ENCODE assay signal across 28 cellular contexts in the genomic region with DNA sequence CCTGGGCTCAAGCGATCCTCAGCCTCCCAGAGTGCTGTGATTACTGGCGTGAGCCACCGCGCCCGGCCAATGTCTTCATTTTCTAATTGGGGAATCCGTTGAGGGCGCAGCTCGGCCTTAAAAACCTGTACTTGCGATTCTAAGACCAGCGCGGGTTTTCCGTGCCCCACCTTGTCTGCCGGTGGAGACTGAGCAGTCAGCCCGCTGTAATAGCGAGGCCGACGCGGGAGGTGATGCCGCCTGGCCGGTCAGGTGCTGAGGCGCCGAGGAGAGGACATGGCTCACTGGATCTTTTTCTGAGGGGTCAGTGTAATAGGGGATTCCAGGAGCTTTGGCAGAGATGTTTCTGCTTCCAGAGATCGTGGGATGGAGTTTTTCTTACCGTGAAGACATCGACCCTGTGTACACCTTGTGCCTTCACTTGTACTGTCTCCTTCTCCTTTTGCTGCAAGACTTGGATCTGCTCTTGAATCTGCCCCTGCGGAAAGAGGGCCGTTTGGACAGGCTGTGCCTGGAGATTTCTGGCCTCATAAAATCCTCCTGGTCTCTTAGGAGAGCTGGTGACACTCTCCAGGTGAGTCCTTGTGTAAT. TPM values are rescaled to one million over a fixed set of nuclear protein-coding genes. Genes with fewer than 3 reads are reported as not detected.
"Had no signal": no experiment of that assay in that cellular context is flagged by ENCODE, and none has a peak within 500 bp of the region (broad histone marks: within the 10 kb centered on the region; RNA-seq: fewer than 3 reads in every experiment).

No MANE protein-coding gene starts in this region.

- H3K9me3 ChIP-seq: breast epithelium, heart right ventricle, left ventricle myocardium inferior, neutrophil, ovary, prostate gland, spleen, upper lobe of right lung had no signal

- H3K9me3 Mint-ChIP-seq: activated B cell treated with CpG ODN at 0.5 μM for 24 hours; activated naive CD4-positive, alpha-beta T cell treated with anti-CD3 and anti-CD28 coated beads for 36 hours; activated naive CD8-positive, alpha-beta T cell treated with anti-CD3 and anti-CD28 coated beads, Interleukin-2, amount 10 ng/mL, durations not matched to agents 7 days and 5 days; central memory CD8-positive, alpha-beta T cell; nephron had no signal

- H3K27ac ChIP-seq: breast epithelium, dorsolateral prefrontal cortex, heart right ventricle, left ventricle myocardium inferior, neutrophil, ovary, prostate gland, spleen, upper lobe of right lung had no signal

- H3K27me3 ChIP-seq: ovary had no signal

- ATAC-seq: activated CD4-positive, alpha-beta T cell treated with anti-CD3 and anti-CD28 coated beads for 36 hours; heart right ventricle; T-helper 17 cell; upper lobe of right lung had no signal

- DNase-seq: activated B cell treated with CpG ODN at 0.5 μM for 24 hours; activated CD4-positive, alpha-beta T cell treated with anti-CD3 and anti-CD28 coated beads for 36 hours; activated CD4-positive, alpha-beta T cell treated with anti-CD3 and anti-CD28 coated beads, Interleukin-2, amount 50 U/mL, for 4 hours; activated effector memory CD4-positive, alpha-beta T cell treated with Interleukin-2 at 50 U/mL for 16 hours; activated naive CD4-positive, alpha-beta T cell treated with anti-CD3 and anti-CD28 coated beads for 36 hours; activated naive CD8-positive, alpha-beta T cell treated with anti-CD3 and anti-CD28 coated beads, Interleukin-2, amount 10 ng/mL, durations not matched to agents 7 days and 5 days; activated T-cell treated with anti-CD3 and anti-CD28 coated beads, Interleukin-2, amount 50 U/mL, for 48 hours; amniotic stem cell; dorsolateral prefrontal cortex; heart right ventricle; left ventricle myocardium inferior; ovary; spleen; stimulated activated CD4-positive, alpha-beta T cell treated with anti-CD3 and anti-CD28 coated beads, Interleukin-4, amount 100 ng/mL, for 1 hour; stimulated activated naive CD4-positive, alpha-beta T cell treated with Interleukin-2 at 50 U/mL for 16 hours; T-helper 17 cell; upper lobe of right lung had no signal

- H3K4me3 Mint-ChIP-seq: activated B cell treated with CpG ODN at 0.5 μM for 24 hours; activated CD4-positive, alpha-beta T cell treated with anti-CD3 and anti-CD28 coated beads for 36 hours; activated naive CD4-positive, alpha-beta T cell treated with anti-CD3 and anti-CD28 coated beads for 36 hours; activated naive CD8-positive, alpha-beta T cell treated with anti-CD3 and anti-CD28 coated beads, Interleukin-2, amount 10 ng/mL, durations not matched to agents 7 days and 5 days; central memory CD8-positive, alpha-beta T cell; nephron; T-helper 17 cell had no signal

- H3K27ac Mint-ChIP-seq: activated B cell treated with CpG ODN at 0.5 μM for 24 hours; activated CD4-positive, alpha-beta T cell treated with anti-CD3 and anti-CD28 coated beads for 36 hours; activated naive CD4-positive, alpha-beta T cell treated with anti-CD3 and anti-CD28 coated beads for 36 hours; activated naive CD8-positive, alpha-beta T cell treated with anti-CD3 and anti-CD28 coated beads, Interleukin-2, amount 10 ng/mL, durations not matched to agents 7 days and 5 days; nephron; T-helper 17 cell had no signal

- H3K4me1 Mint-ChIP-seq: activated B cell treated with CpG ODN at 0.5 μM for 24 hours; central memory CD8-positive, alpha-beta T cell; nephron had no signal

- H3K36me3 ChIP-seq: breast epithelium, heart right ventricle, left ventricle myocardium inferior, neutrophil, ovary, prostate gland, spleen, upper lobe of right lung had no signal

- H3K4me1 ChIP-seq: breast epithelium, heart right ventricle, left ventricle myocardium inferior, prostate gland, spleen, upper lobe of right lung had no signal

- H3K4me3 ChIP-seq: breast epithelium, dorsolateral prefrontal cortex, heart right ventricle, left ventricle myocardium inferior, ovary, prostate gland, spleen, upper lobe of right lung had no signal

- FAIRE-seq: colon had no signal

RNA-seq across cellular contexts. Expression of a gene that starts 1.5 kb away (rescaled TPM):
- total RNA-seq: activated B cell treated with CpG ODN at 0.5 μM for 24 hours; activated CD4-positive, alpha-beta T cell treated with anti-CD3 and anti-CD28 coated beads for 36 hours; activated naive CD8-positive, alpha-beta T cell treated with anti-CD3 and anti-CD28 coated beads, Interleukin-2, amount 10 ng/mL, durations not matched to agents 7 days and 5 days; dorsolateral prefrontal cortex; epithelial cell of proximal tubule; fibroblast of villous mesenchyme; heart right ventricle; kidney epithelial cell; left ventricle myocardium inferior; lung microvascular endothelial cell; ovary; spleen; subcutaneous adipose tissue; T-helper 17 cell had no signal
- polyA plus RNA-seq: heart right ventricle, ovary had no signal

RNA-seq across cellular contexts. Expression of a gene that starts 24.6 kb away (rescaled TPM):
- total RNA-seq: activated B cell treated with CpG ODN at 0.5 μM for 24 hours; activated CD4-positive, alpha-beta T cell treated with anti-CD3 and anti-CD28 coated beads for 36 hours; activated naive CD4-positive, alpha-beta T cell treated with anti-CD3 and anti-CD28 coated beads for 36 hours; activated naive CD8-positive, alpha-beta T cell treated with anti-CD3 and anti-CD28 coated beads, Interleukin-2, amount 10 ng/mL, durations not matched to agents 7 days and 5 days; dorsolateral prefrontal cortex; epithelial cell of proximal tubule; fibroblast of villous mesenchyme; heart right ventricle; kidney epithelial cell; left ventricle myocardium inferior; lung microvascular endothelial cell; ovary; prostate gland; subcutaneous adipose tissue; upper lobe of right lung had no signal
- polyA plus RNA-seq: heart right ventricle, ovary, spleen had no signal

RNA-seq across cellular contexts. Expression of a gene that starts 35.8 kb away (rescaled TPM):
- total RNA-seq: activated B cell treated with CpG ODN at 0.5 μM for 24 hours; activated CD4-positive, alpha-beta T cell treated with anti-CD3 and anti-CD28 coated beads for 36 hours; activated naive CD4-positive, alpha-beta T cell treated with anti-CD3 and anti-CD28 coated beads for 36 hours; activated naive CD8-positive, alpha-beta T cell treated with anti-CD3 and anti-CD28 coated beads, Interleukin-2, amount 10 ng/mL, durations not matched to agents 7 days and 5 days; epithelial cell of proximal tubule; fibroblast of villous mesenchyme; heart right ventricle; left ventricle myocardium inferior; lung microvascular endothelial cell; spleen; subcutaneous adipose tissue; T-helper 17 cell had no signal
- polyA plus RNA-seq: spleen had no signal

RNA-seq across cellular contexts. Expression of a gene that starts 49.6 kb away (rescaled TPM):
- total RNA-seq: activated B cell treated with CpG ODN at 0.5 μM for 24 hours; activated naive CD8-positive, alpha-beta T cell treated with anti-CD3 and anti-CD28 coated beads, Interleukin-2, amount 10 ng/mL, durations not matched to agents 7 days and 5 days; breast epithelium; epithelial cell of proximal tubule; fibroblast of villous mesenchyme; heart right ventricle; kidney epithelial cell; left ventricle myocardium inferior; prostate gland; subcutaneous adipose tissue; upper lobe of right lung had no signal
- polyA plus RNA-seq: heart right ventricle, ovary had no signal
